In the genomic region with DNA sequence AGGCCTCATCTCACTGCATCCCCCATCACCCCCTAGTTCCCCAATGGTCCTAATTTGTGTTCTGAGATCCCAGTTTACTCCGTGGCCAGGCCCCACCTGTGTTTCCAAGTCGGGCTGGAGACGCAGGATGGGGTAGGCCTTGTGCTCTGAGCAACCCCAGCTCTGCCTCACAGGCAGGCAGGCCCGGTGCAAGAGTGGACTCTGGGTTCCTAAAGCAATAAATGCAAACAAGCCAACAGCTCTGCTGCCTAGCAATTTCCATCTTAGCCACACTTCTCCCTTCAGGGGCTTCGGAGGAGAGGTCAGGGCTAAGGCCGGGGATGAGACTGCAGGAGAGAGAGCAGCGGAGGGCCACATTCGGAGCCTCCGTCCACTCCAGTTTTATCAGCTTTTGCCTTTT, we compare ENCODE assay signal across 1 cellular context.
TF ChIP-seq lines count a peak whose summit lies in the region.

No MANE protein-coding gene starts in this region.

TF ChIP-seq in liver, 16 proteins besides CTCF, POLR2A, EP300 and RAD21 (continued from another document):
- TF ChIP-seq, protein P1, sequence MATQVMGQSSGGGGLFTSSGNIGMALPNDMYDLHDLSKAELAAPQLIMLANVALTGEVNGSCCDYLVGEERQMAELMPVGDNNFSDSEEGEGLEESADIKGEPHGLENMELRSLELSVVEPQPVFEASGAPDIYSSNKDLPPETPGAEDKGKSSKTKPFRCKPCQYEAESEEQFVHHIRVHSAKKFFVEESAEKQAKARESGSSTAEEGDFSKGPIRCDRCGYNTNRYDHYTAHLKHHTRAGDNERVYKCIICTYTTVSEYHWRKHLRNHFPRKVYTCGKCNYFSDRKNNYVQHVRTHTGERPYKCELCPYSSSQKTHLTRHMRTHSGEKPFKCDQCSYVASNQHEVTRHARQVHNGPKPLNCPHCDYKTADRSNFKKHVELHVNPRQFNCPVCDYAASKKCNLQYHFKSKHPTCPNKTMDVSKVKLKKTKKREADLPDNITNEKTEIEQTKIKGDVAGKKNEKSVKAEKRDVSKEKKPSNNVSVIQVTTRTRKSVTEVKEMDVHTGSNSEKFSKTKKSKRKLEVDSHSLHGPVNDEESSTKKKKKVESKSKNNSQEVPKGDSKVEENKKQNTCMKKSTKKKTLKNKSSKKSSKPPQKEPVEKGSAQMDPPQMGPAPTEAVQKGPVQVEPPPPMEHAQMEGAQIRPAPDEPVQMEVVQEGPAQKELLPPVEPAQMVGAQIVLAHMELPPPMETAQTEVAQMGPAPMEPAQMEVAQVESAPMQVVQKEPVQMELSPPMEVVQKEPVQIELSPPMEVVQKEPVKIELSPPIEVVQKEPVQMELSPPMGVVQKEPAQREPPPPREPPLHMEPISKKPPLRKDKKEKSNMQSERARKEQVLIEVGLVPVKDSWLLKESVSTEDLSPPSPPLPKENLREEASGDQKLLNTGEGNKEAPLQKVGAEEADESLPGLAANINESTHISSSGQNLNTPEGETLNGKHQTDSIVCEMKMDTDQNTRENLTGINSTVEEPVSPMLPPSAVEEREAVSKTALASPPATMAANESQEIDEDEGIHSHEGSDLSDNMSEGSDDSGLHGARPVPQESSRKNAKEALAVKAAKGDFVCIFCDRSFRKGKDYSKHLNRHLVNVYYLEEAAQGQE (IDR thresholded peaks at IDR 0.05) = no peak
- TF ChIP-seq GABPA (IDR thresholded peaks at IDR 0.05 in 1 of 2, conservative IDR thresholded peaks at IDR 0.05 in 1 of 2) = no peak
- no peak for TF ChIP-seq HNF4G (IDR thresholded peaks at IDR 0.05)
- TF ChIP-seq JUND (IDR thresholded peaks at IDR 0.05) = no peak
- TF ChIP-seq SP1 (IDR thresholded peaks at IDR 0.05) = no peak
- TF ChIP-seq FOXA1 (IDR thresholded peaks at IDR 0.05) = no peak
